Comparison of ENCODE assay signal across 28 cellular contexts in the genomic region with DNA sequence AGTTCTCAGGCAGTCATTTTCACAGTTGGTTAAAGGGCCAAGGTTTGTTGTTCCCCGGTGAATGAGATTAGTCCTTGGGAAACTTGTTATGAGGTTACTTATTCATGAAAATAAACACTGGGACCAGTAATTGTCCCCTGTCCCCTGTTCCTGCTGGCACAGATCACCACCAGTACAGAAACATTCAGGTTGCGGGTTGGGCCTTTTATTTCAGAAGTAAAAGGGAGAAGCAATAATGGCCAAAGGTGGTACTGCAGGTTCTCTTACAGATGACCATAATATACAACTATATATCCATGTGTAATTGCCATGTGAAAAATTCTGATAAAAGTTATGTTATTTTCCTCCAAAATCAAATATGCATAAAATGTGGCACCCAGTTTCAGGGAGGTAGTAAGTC.
DNase-seq lines count a peak whose midpoint lies in the region; TF ChIP-seq lines count a peak whose summit lies in the region.
"Had no signal": no experiment of that assay in that cellular context is flagged by ENCODE, and none has a peak within 500 bp of the region (broad histone marks: within the 10 kb centered on the region; RNA-seq: fewer than 3 reads in every experiment).

No MANE protein-coding gene starts in this region.

- H3K4ac ChIP-seq in H9 (ENCODE audit: low read depth, low read length) = no peak overlapping the region

- H3K4me1 Mint-ChIP-seq in H9 = peaks cover 10% of the 10 kb centered on the region in 2 experiments
- H3K4me1 Mint-ChIP-seq in nephron = no peaks in the 10 kb centered on the region
- H3K4me1 Mint-ChIP-seq: activated naive CD4-positive, alpha-beta T cell treated with anti-CD3 and anti-CD28 coated beads, Interleukin-2, amount 10 ng/mL, durations not matched to agents 7 days and 5 days; T-cell had no signal

- no peaks in the 10 kb centered on the region for H3K9me2 ChIP-seq in OCI-LY7 (ENCODE audit: insufficient read depth, low read length)

- H2AFZ ChIP-seq in H9 (ENCODE audit: low read length) (no peak overlapping the region), OCI-LY7 (ENCODE audit: low read length) (no peak overlapping the region)
- H2AFZ ChIP-seq: GM23248, PC-9 had no signal

- peaks cover 0 to 3% of the 10 kb centered on the region in 2 experiments; a peak in 2 of 5 replicates for H3K9me3 Mint-ChIP-seq in H9
- H3K9me3 Mint-ChIP-seq in nephron = peaks cover 2% of the 10 kb centered on the region
- H3K9me3 Mint-ChIP-seq: activated naive CD4-positive, alpha-beta T cell treated with anti-CD3 and anti-CD28 coated beads, Interleukin-2, amount 10 ng/mL, durations not matched to agents 7 days and 5 days had no signal

- no peak overlapping the region for H2AK5ac ChIP-seq in H9 (ENCODE audit: insufficient read length, low read length)

- no peak overlapping the region for H4K8ac ChIP-seq in H9 (replicated peaks; ENCODE audit: insufficient read length, low read depth, low read length)

- POLR2A ChIA-PET in OCI-LY7 (lab: Charles Lee) (no interaction called here), GM10248 (lab: Yijun Ruan, JAX) (no interaction called here)

- H3K4me2 ChIP-seq in H9 (ENCODE audit: insufficient read depth, insufficient read length, low read length) (no peak overlapping the region), OCI-LY7 (ENCODE audit: low read length) (no peak overlapping the region)
- H3K4me2 ChIP-seq: PC-9 had no signal

- H3K27ac Mint-ChIP-seq in H9 (no peak overlapping the region), nephron (peak overlapping the region in 1 of 3 experiments; percentile 61)
- H3K27ac Mint-ChIP-seq: activated naive CD4-positive, alpha-beta T cell treated with anti-CD3 and anti-CD28 coated beads, Interleukin-2, amount 10 ng/mL, durations not matched to agents 7 days and 5 days; T-cell had no signal

- H3K4me3 Mint-ChIP-seq in H9 (no peak overlapping the region), nephron (no peak overlapping the region)
- H3K4me3 Mint-ChIP-seq: activated naive CD4-positive, alpha-beta T cell treated with anti-CD3 and anti-CD28 coated beads, Interleukin-2, amount 10 ng/mL, durations not matched to agents 7 days and 5 days; activated T-cell treated with anti-CD3 and anti-CD28 coated beads, Interleukin-2, amount 50 U/mL, for 4 hours; T-cell had no signal

- WGBS in H9 (ENCODE audit: extremely low coverage, insufficient read length, low lambda C conversion rate) = no CpG with 5 or more reads among the region's 2 CpGs

- no peak for DNase-seq in H9
- no peak for DNase-seq in OCI-LY7 (ENCODE audit: low spot score)
- no peak for DNase-seq in epithelial cell of proximal tubule (ENCODE audit: low read depth)
- no peak for DNase-seq in NCI-H2227 treated with DMSO at 0.1 percent for 48 hours (lab: John Stamatoyannopoulos, UW)
- no peak for DNase-seq in globus pallidus (ENCODE audit: low spot score)
- no peak for DNase-seq in activated gamma-delta T cell treated with Interleukin-2 at 50 U/mL for 16 hours
- DNase-seq in GM10248 (ENCODE audit: extremely low spot score) = no peak
- DNase-seq: activated CD4-positive, alpha-beta T cell treated with anti-CD3 and anti-CD28 coated beads for 1 hour; activated naive CD4-positive, alpha-beta T cell treated with anti-CD3 and anti-CD28 coated beads, Interleukin-2, amount 10 ng/mL, durations not matched to agents 7 days and 5 days; activated T-cell treated with anti-CD3 and anti-CD28 coated beads, Interleukin-2, amount 50 U/mL, for 4 hours; amygdala; Calu3; cortex of kidney; GM23248; NCI-H1092 treated with DMSO at 0.1 percent for 48 hours; NCI-H446 treated with DMSO at 0.1 percent for 48 hours; occipital lobe; PC-9; SJCRH30; stimulated activated CD8-positive, alpha-beta memory T cell treated with anti-CD3 and anti-CD28 coated beads, Interleukin-4, amount 100 ng/mL, for 48 hours; stomach; T-cell; tibial artery had no signal

- no peak overlapping the region for H4K91ac ChIP-seq in H9 (ENCODE audit: insufficient read length, low read depth, low read length)

- no peak overlapping the region for H3K18ac ChIP-seq in H9 (ENCODE audit: insufficient read length, low read depth, low read length)

- H2BK12ac ChIP-seq in H9 (ENCODE audit: insufficient read length, low read depth, low read length) = no peak overlapping the region

- H3K36me3 Mint-ChIP-seq in H9 (ENCODE audit: insufficient read depth in 1 of 3, low read depth in 3 of 3) (peaks cover 0 to 3% (median 1%) of the 10 kb centered on the region in 3 experiments; a peak in 2 of 7 replicates), nephron (ENCODE audit: low read depth) (no peaks in the 10 kb centered on the region)
- H3K36me3 Mint-ChIP-seq: activated naive CD4-positive, alpha-beta T cell treated with anti-CD3 and anti-CD28 coated beads, Interleukin-2, amount 10 ng/mL, durations not matched to agents 7 days and 5 days; T-cell had no signal

- no peaks in the 10 kb centered on the region for H3K23me2 ChIP-seq in H9 (ENCODE audit: insufficient read length, low read depth, low read length, poor library complexity, severe bottlenecking)

- H2BK5ac ChIP-seq in H9 (ENCODE audit: insufficient read length, low read length) = no peak overlapping the region

- H2BK120ac ChIP-seq in H9 (ENCODE audit: low read depth, low read length, poor library complexity, severe bottlenecking) = no peak overlapping the region

- H3K79me2 ChIP-seq in H9 (ENCODE audit: insufficient read depth, low read length) = no peaks in the 10 kb centered on the region
- H3K79me2 ChIP-seq in OCI-LY7 (ENCODE audit: insufficient read depth, low read depth, low read length) = no peaks in the 10 kb centered on the region

- H3T11ph ChIP-seq in H9 (ENCODE audit: low read length) = no peak overlapping the region

- H3K56ac ChIP-seq in H9 (ENCODE audit: insufficient read length, low read depth, low read length) = no peak overlapping the region

- no peaks in the 10 kb centered on the region for H4K20me1 ChIP-seq in H9 (ENCODE audit: control insufficient read depth, insufficient read depth, insufficient read length)
- no peaks in the 10 kb centered on the region for H4K20me1 ChIP-seq in OCI-LY7 (ENCODE audit: insufficient read depth, low read length)

- no TSS peak for BruUV-seq in OCI-LY7 (replicated peaks; lab: Mats Ljungman, UMichigan)

- no peaks in the 10 kb centered on the region for H3K9me3 ChIP-seq in H9 (ENCODE audit: control insufficient read depth, low read depth, low read length)
- no peaks in the 10 kb centered on the region for H3K9me3 ChIP-seq in OCI-LY7 (ENCODE audit: low read length)
- H3K9me3 ChIP-seq: gastroesophageal sphincter, SJCRH30, tibial artery had no signal

- no peak overlapping the region for H3K14ac ChIP-seq in H9 (ENCODE audit: insufficient read depth, low read length)

- H3K4me3 ChIP-seq in OCI-LY7 (ENCODE audit: low read depth, low read length, poor library complexity, severe bottlenecking) = no peak overlapping the region
- no peak overlapping the region for H3K4me3 ChIP-seq in epithelial cell of proximal tubule (ENCODE audit: low read depth, low read length)
- H3K4me3 ChIP-seq: cardiac muscle cell, gastroesophageal sphincter, GM23248, PC-9, SJCRH30, stomach, tibial artery had no signal

- CTCF ChIA-PET in OCI-LY7 (lab: Charles Lee; ENCODE audit: unreplicated experiment) = no interaction called here
- CTCF ChIA-PET in GM10248 (lab: Yijun Ruan, JAX) = interaction anchor here (1.1 kb wide), 1 partner anchor 17 kb away, joined by 3 read pairs; no protein-coding TSS in a partner anchor

- TF ChIP-seq CTCF in H9 (conservative IDR thresholded peaks at IDR 0.05) (peak; percentile 52), OCI-LY7 (conservative IDR thresholded peaks at IDR 0.05; ENCODE audit: low read length) (0 out of 2 replicates have a peak, but pooled peaks have one; percentile 29), epithelial cell of proximal tubule (conservative IDR thresholded peaks at IDR 0.05; ENCODE audit: low read depth, low read length) (peak; percentile 12), nephron (IDR thresholded peaks at IDR 0.05; ENCODE audit: unreplicated experiment in 3 of 3) (peak; percentile 15 to 32 (median 20)), GM10248 (IDR thresholded peaks at IDR 0.05; ENCODE audit: control extremely low read depth, extremely low read depth, low read depth, missing control alignments) (no peak)

- H2BK20ac ChIP-seq in H9 (ENCODE audit: low read depth, low read length, poor library complexity, severe bottlenecking) = no peak overlapping the region

- no peaks in the 10 kb centered on the region for H3K27me3 ChIP-seq in H9 (ENCODE audit: insufficient read depth, low read length)
- H3K27me3 ChIP-seq: cardiac muscle cell, gastroesophageal sphincter, SJCRH30, stomach, tibial artery had no signal

- 0 out of 2 replicates have a peak, but pooled peaks cover 5% of the 10 kb centered on the region for H3K4me1 ChIP-seq in H9 (ENCODE audit: insufficient read depth, low read length)
- H3K4me1 ChIP-seq in OCI-LY7 (ENCODE audit: insufficient read depth, low read length, poor library complexity, severe bottlenecking) = no peaks in the 10 kb centered on the region
- H3K4me1 ChIP-seq: gastroesophageal sphincter, SJCRH30, stomach, tibial artery had no signal

- H3K23ac ChIP-seq in H9 (ENCODE audit: insufficient read length, low read depth, low read length) = no peak overlapping the region

- no peaks in the 10 kb centered on the region for H3K36me3 ChIP-seq in OCI-LY7 (ENCODE audit: insufficient read depth, low read length)
- H3K36me3 ChIP-seq: cardiac muscle cell, gastroesophageal sphincter, stomach, tibial artery had no signal

- H3K27me3 Mint-ChIP-seq in H9 (ENCODE audit: low read depth) (no peaks in the 10 kb centered on the region), nephron (ENCODE audit: low read depth) (peaks cover 4% of the 10 kb centered on the region)
- H3K27me3 Mint-ChIP-seq: activated naive CD4-positive, alpha-beta T cell treated with anti-CD3 and anti-CD28 coated beads, Interleukin-2, amount 10 ng/mL, durations not matched to agents 7 days and 5 days; T-cell had no signal

- no peak overlapping the region for H2BK15ac ChIP-seq in H9 (ENCODE audit: low read depth, low read length)

- no peak overlapping the region for H3K27ac ChIP-seq in H9 (ENCODE audit: insufficient read length, low read depth, low read length)
- no peak overlapping the region for H3K27ac ChIP-seq in OCI-LY7 (ENCODE audit: low read depth, low read length, poor library complexity, severe bottlenecking)
- H3K27ac ChIP-seq: C4-2B, cardiac muscle cell, gastroesophageal sphincter, GM23248, HL-60, PC-9, SJCRH30, stomach, tibial artery had no signal

- H3K9ac ChIP-seq in H9 (ENCODE audit: extremely low read depth, insufficient read length, low read length) = no peak overlapping the region
- H3K9ac ChIP-seq: GM23248 had no signal

- no peaks in the 10 kb centered on the region for H3K79me1 ChIP-seq in H9 (ENCODE audit: insufficient read depth, low read depth, low read length, poor library complexity, severe bottlenecking)

- H4K5ac ChIP-seq in H9 (ENCODE audit: insufficient read length, low read depth, low read length) = no peak overlapping the region

- intact Hi-C loops in OCI-LY7 (cut with micrococcal nuclease; ENCODE audit: unreplicated experiment) = no loop called here
